ENCODE assay signal across 7 cellular contexts in genomic region chrX:19889582-19890342, GRCh38. TPM values are rescaled to one million over a fixed set of nuclear protein-coding genes. Genes with fewer than 3 reads are reported as not detected.
DNase-seq lines count a peak whose midpoint lies in the region; ATAC-seq and TF ChIP-seq lines count a peak whose summit lies in the region.

No MANE protein-coding gene starts in this region.

- no peaks in the 10 kb centered on the region for H3K4me1 ChIP-seq in SJCRH30

- H3K36me3 ChIP-seq in SJCRH30 (no peaks in the 10 kb centered on the region), brain microvascular endothelial cell (replicated peaks) (no peaks in the 10 kb centered on the region)

- TF ChIP-seq CTCF in GM12875 (IDR thresholded peaks at IDR 0.05; ENCODE audit: borderline replicate concordance, insufficient read depth, low read depth, low read length) (0 out of 2 replicates have a peak, but pooled peaks have one; percentile 1), brain microvascular endothelial cell (IDR thresholded peaks at IDR 0.05; ENCODE audit: low read depth, low read length, missing control alignments) (peak; percentile 37)

- H3K4me3 ChIP-seq in GM12875 (ENCODE audit: low read depth, low read length) (no peak overlapping the region), SJCRH30 (no peak overlapping the region), brain microvascular endothelial cell (ENCODE audit: low read depth, low read length) (no peak overlapping the region)

- H3K27ac ChIP-seq in SJCRH30 (no peak overlapping the region), brain microvascular endothelial cell (peak overlapping the region; percentile 59)

- peak; percentile 48 to 64 for DNase-seq in SJCRH30
- DNase-seq in brain microvascular endothelial cell = peak; percentile 90
- DNase-seq in stimulated activated CD8-positive, alpha-beta memory T cell treated with anti-CD3 and anti-CD28 coated beads, Interleukin-7, amount 100 ng/mL, for 4 hours (ENCODE audit: low read depth in 2 of 2) = peak; percentile 17 to 42
- DNase-seq in OCI-M2 (lab: John Stamatoyannopoulos, UW; ENCODE audit: unreplicated experiment) = no peak

- H3K27me3 ChIP-seq in SJCRH30 (no peaks in the 10 kb centered on the region), brain microvascular endothelial cell (replicated peaks) (no peaks in the 10 kb centered on the region)

- peak; percentile 50 for ATAC-seq in HG02798 (IDR thresholded peaks at IDR 0.05; ENCODE audit: poor library complexity, unreplicated experiment)
- no peak for ATAC-seq in HG02970 (IDR thresholded peaks at IDR 0.05; ENCODE audit: low FRiP score, unreplicated experiment)

- no peaks in the 10 kb centered on the region for H3K9me3 ChIP-seq in SJCRH30 (replicated peaks)

- in situ Hi-C loops in brain microvascular endothelial cell (cut with HindIII; ENCODE audit: low pct_ligation_motif_present, low sequenced_read_pairs) = loop anchor here (25.0 kb wide), 1 partner anchor 152 kb away; no protein-coding TSS in a partner anchor

RNA-seq across cellular contexts. Expression of gene SH3KBP1, which starts 2.4 kb away (rescaled TPM):
- 64.2 and 66.1 TPM in 2 replicates for total RNA-seq in SJCRH30 (2014; rRNA removed; shearing (Covaris generic))
